ENCODE assay signal across 10 cellular contexts in the genomic region with DNA sequence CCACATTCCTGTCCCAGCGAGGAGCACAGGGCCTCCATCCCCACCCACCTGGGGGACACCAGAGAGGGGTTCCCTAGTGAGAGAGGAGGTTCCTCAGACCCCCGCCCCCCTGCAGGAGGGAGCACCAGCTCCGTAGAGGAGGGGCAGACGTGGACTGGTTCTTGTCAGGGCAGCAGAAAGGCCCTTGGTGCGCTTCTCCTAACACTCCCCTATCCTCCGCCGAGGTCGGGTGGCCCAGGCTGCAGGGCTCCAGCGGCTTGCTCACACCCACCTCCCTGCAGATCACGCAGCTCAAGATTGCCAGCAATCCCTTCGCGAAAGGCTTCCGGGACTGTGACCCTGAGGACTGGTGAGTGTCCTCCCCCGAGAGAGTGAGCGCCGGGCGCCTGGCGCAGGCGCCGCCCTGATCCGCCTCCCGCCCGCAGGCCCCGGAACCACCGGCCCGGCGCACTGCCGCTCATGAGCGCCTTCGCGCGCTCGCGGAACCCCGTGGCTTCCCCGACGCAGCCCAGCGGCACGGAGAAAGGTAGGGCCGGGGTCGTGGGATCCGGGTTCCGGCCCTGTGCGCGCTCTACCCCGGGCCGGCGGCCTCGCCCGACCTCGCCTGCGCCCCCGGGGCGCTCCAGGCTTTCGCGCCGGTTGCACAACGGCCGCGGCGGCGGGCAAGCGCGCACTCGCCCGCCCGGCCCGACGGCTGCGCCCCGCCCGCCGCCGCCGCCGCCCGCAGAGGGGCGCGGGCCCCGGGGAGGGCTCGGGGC. TPM values are rescaled to one million over a fixed set of nuclear protein-coding genes. Genes with fewer than 3 reads are reported as not detected.
A peak's percentile ranks its signal among the peaks of the same experiment; 100 is the strongest.
DNase-seq lines count a peak whose midpoint lies in the region; ATAC-seq and TF ChIP-seq lines count a peak whose summit lies in the region.
"Had no signal": no experiment of that assay in that cellular context is flagged by ENCODE, and none has a peak within 500 bp of the region (broad histone marks: within the 10 kb centered on the region; RNA-seq: fewer than 3 reads in every experiment).

No MANE protein-coding gene starts in this region.

- intact Hi-C loops in lower lobe of right lung (cut with DNase I): no loop called here

- peaks cover 11% of the 10 kb centered on the region for H3K4me1 Mint-ChIP-seq in activated naive CD8-positive, alpha-beta T cell treated with anti-CD3 and anti-CD28 coated beads, Interleukin-2, amount 50 U/mL, for 24 hours

- peaks cover 96% of the 10 kb centered on the region for H3K27me3 ChIP-seq in lower lobe of right lung (ENCODE audit: low read depth)
- H3K27me3 ChIP-seq: SJCRH30 had no signal

- H3K36me3 ChIP-seq in HEK293 (ENCODE audit: control insufficient read depth in 2 of 2, insufficient read depth in 1 of 2, low read length in 2 of 2) (peaks cover 0 to 80% of the 10 kb centered on the region in 2 experiments; a peak in 1 of 3 replicates), lower lobe of right lung (no peaks in the 10 kb centered on the region)

- H3K9me3 ChIP-seq in HEK293 (ENCODE audit: control insufficient read depth, insufficient read depth, low read depth, low read length) (no peaks in the 10 kb centered on the region), lower lobe of right lung (no peaks in the 10 kb centered on the region)
- H3K9me3 ChIP-seq: SJCRH30 had no signal

- H3K4me3 Mint-ChIP-seq in activated naive CD8-positive, alpha-beta T cell treated with anti-CD3 and anti-CD28 coated beads, Interleukin-2, amount 50 U/mL, for 24 hours: peak overlapping the region; percentile 26

- H3K4me1 ChIP-seq in HEK293 (ENCODE audit: control insufficient read depth, insufficient read depth, low read length) (no peaks in the 10 kb centered on the region), lower lobe of right lung (peaks cover 20% of the 10 kb centered on the region)
- H3K4me1 ChIP-seq: SJCRH30 had no signal

- no peak overlapping the region for H3K4me3 ChIP-seq in HEK293 (ENCODE audit: low read depth, low read length)
- H3K4me3 ChIP-seq in lower lobe of right lung: peak overlapping the region; percentile 37
- H3K4me3 ChIP-seq: SJCRH30 had no signal

- POLR2A ChIA-PET in HEK293 (lab: Yijun Ruan, JAX): no interaction called here

- H3K27me3 Mint-ChIP-seq in activated naive CD8-positive, alpha-beta T cell treated with anti-CD3 and anti-CD28 coated beads, Interleukin-2, amount 50 U/mL, for 24 hours: peaks cover 70% of the 10 kb centered on the region

- CTCF ChIA-PET in HEK293 (lab: Yijun Ruan, JAX): interaction anchor here (2.0 kb wide), 1 partner anchor 12 kb away, joined by 7 read pairs; no protein-coding TSS in a partner anchor

- no peak for TF ChIP-seq CTCF in HEK293 (tag by site-specific recombination; IDR thresholded peaks at IDR 0.05)
- TF ChIP-seq CTCF in lower lobe of right lung (IDR thresholded peaks at IDR 0.05): no peak

- DNase-seq in AML-193 (lab: John Stamatoyannopoulos, UW) (peak; percentile 42 to 51), lower lobe of right lung (no peak), caudate nucleus (lab: John Stamatoyannopoulos, UW) (no peak), mucosa of gallbladder (ENCODE audit: low spot score) (no peak), DMS153 (lab: John Stamatoyannopoulos, UW) (no peak)
- no peak for DNase-seq in activated naive CD8-positive, alpha-beta T cell treated with anti-CD3 and anti-CD28 coated beads, Interleukin-2, amount 50 U/mL, for 24 hours
- no peak for DNase-seq in stimulated activated CD8-positive, alpha-beta memory T cell treated with anti-CD3 and anti-CD28 coated beads, Interleukin-4, amount 100 ng/mL, for 48 hours
- DNase-seq: anterior cingulate cortex, SJCRH30 had no signal

- H3K27ac ChIP-seq in HEK293 (ENCODE audit: extremely low read depth, low read depth, low read length): no peak overlapping the region
- H3K27ac ChIP-seq in lower lobe of right lung: no peak overlapping the region
- H3K27ac ChIP-seq in caudate nucleus (ENCODE audit: low read depth, low read length): no peak overlapping the region
- H3K27ac ChIP-seq: SJCRH30 had no signal

- no peak overlapping the region for H3K27ac Mint-ChIP-seq in activated naive CD8-positive, alpha-beta T cell treated with anti-CD3 and anti-CD28 coated beads, Interleukin-2, amount 50 U/mL, for 24 hours

- H3K36me3 Mint-ChIP-seq in activated naive CD8-positive, alpha-beta T cell treated with anti-CD3 and anti-CD28 coated beads, Interleukin-2, amount 50 U/mL, for 24 hours (ENCODE audit: low read depth): no peaks in the 10 kb centered on the region

- no peaks in the 10 kb centered on the region for H3K9me3 Mint-ChIP-seq in activated naive CD8-positive, alpha-beta T cell treated with anti-CD3 and anti-CD28 coated beads, Interleukin-2, amount 50 U/mL, for 24 hours

- ATAC-seq in activated naive CD8-positive, alpha-beta T cell treated with anti-CD3 and anti-CD28 coated beads, Interleukin-2, amount 50 U/mL, for 24 hours: no peak
- ATAC-seq in lower lobe of right lung: peak in 1 of 2 donors; percentile 30

TF ChIP-seq in HEK293, 187 proteins besides CTCF, POLR2A, EP300 and RAD21:
- TF ChIP-seq SP2 (tag by site-specific recombination; IDR thresholded peaks at IDR 0.05) (peak; percentile 7; the same call in 1 of the 2 replicates), ZNF214 (tag by site-specific recombination; IDR thresholded peaks at IDR 0.05; ENCODE audit: borderline replicate concordance) (no peak)

RNA-seq across cellular contexts. Expression of a gene that starts 5.1 kb away (rescaled TPM):
- total RNA-seq in lower lobe of right lung: 13.5 TPM
- 3.9 TPM for total RNA-seq in mucosa of gallbladder

RNA-seq across cellular contexts. Expression of a gene that starts 42.3 kb away (rescaled TPM):
- 2.8 TPM for total RNA-seq in lower lobe of right lung
- 5.4 TPM for total RNA-seq in mucosa of gallbladder

RNA-seq across cellular contexts. Expression of a gene that starts 51.4 kb away (rescaled TPM):
- 9.3 TPM for total RNA-seq in lower lobe of right lung
- 20.5 TPM for total RNA-seq in mucosa of gallbladder

Comparison
In these comparisons a context has a peak if more than half of its experiments do, and no peak if none do; other contexts are left out.
1. DNase-seq: peak in AML-193 (2 of 2); none in activated naive CD8-positive, alpha-beta T cell treated with anti-CD3 and anti-CD28 coated beads, Interleukin-2, amount 50 U/mL, for 24 hours (single experiment), lower lobe of right lung (single experiment), stimulated activated CD8-positive, alpha-beta memory T cell treated with anti-CD3 and anti-CD28 coated beads, Interleukin-4, amount 100 ng/mL, for 48 hours (single experiment), caudate nucleus (0 of 61), mucosa of gallbladder (single experiment) and DMS153 (single experiment).